ENCODE assay signal across 15 cellular contexts in the genomic region with DNA sequence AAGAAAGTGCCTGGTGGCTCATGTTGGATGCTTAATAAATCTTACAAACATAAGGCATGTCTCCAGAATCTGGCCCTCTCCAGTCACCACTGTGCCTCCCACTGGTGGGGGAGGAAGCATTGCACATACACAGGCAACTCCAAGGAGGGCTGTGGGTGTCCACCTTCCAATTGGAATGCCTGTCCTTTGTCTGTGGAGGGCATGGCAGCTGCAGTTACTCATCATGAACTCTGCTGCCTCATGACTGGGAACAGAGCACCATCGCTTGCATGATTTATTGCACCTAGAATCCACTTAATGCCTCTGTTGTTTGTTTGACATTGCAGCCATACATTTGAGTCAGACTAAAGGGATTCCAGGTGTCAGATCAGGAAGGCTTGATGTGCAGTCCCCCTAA.
DNase-seq lines count a peak whose midpoint lies in the region; ATAC-seq and TF ChIP-seq lines count a peak whose summit lies in the region.
"Had no signal": no experiment of that assay in that cellular context is flagged by ENCODE, and none has a peak within 500 bp of the region (broad histone marks: within the 10 kb centered on the region; RNA-seq: fewer than 3 reads in every experiment).

No MANE protein-coding gene starts in this region.

- ATAC-seq in stimulated activated naive B cell treated with anti-CD40 and anti-IgM and Interleukin-4, amounts not matched to agents 10 μg/mL and 1 μg/mL and 100 μg/mL, for 72 hours (replicated peaks) = peak; percentile 17 to 26
- ATAC-seq: WTC11 had no signal

- peak; percentile 58 for DNase-seq in NCI-H748 (lab: John Stamatoyannopoulos, UW; ENCODE audit: unreplicated experiment)
- DNase-seq in NCI-H748 treated with DMSO at 0.1 percent for 48 hours (lab: John Stamatoyannopoulos, UW) = no peak
- peak; percentile 78 for DNase-seq in NCI-H82 (lab: John Stamatoyannopoulos, UW)
- peak; percentile 70 for DNase-seq in fibroblast of pulmonary artery (ENCODE audit: low read depth)
- DNase-seq in stimulated activated naive B cell treated with anti-CD40 and anti-IgM and Interleukin-4, amounts not matched to agents 10 μg/mL and 1 μg/mL and 100 μg/mL, for 72 hours = no peak
- no peak for DNase-seq in NOMO-1 treated with DMSO at 0.1 percent for 48 hours (lab: John Stamatoyannopoulos, UW; ENCODE audit: unreplicated experiment)
- DNase-seq in pons (ENCODE audit: low spot score) = no peak
- no peak for DNase-seq in NCI-H1694 (lab: John Stamatoyannopoulos, UW)
- DNase-seq: ACHN; activated naive CD4-positive, alpha-beta T cell treated with anti-CD3 and anti-CD28 coated beads, Interleukin-2, amount 50 U/mL, for 16 hours; midbrain; NCI-H446 had no signal

- H3K36me3 Mint-ChIP-seq in stimulated activated naive B cell treated with anti-CD40 and anti-IgM and Interleukin-4, amounts not matched to agents 10 μg/mL and 1 μg/mL and 100 μg/mL, for 72 hours = peaks cover 10 to 13% of the 10 kb centered on the region in 2 donors
- H3K36me3 Mint-ChIP-seq: type B pancreatic cell, WTC11 had no signal

- no peaks in the 10 kb centered on the region for H3K27me3 Mint-ChIP-seq in stimulated activated naive B cell treated with anti-CD40 and anti-IgM and Interleukin-4, amounts not matched to agents 10 μg/mL and 1 μg/mL and 100 μg/mL, for 72 hours
- H3K27me3 Mint-ChIP-seq: type B pancreatic cell had no signal

- H3K9me3 Mint-ChIP-seq in stimulated activated naive B cell treated with anti-CD40 and anti-IgM and Interleukin-4, amounts not matched to agents 10 μg/mL and 1 μg/mL and 100 μg/mL, for 72 hours = peaks cover 0 to 8% of the 10 kb centered on the region in 2 donors
- H3K9me3 Mint-ChIP-seq: WTC11 had no signal

- peaks cover 24 to 34% of the 10 kb centered on the region in 2 donors for H3K4me1 Mint-ChIP-seq in stimulated activated naive B cell treated with anti-CD40 and anti-IgM and Interleukin-4, amounts not matched to agents 10 μg/mL and 1 μg/mL and 100 μg/mL, for 72 hours

- no peak overlapping the region for H3K4me3 Mint-ChIP-seq in stimulated activated naive B cell treated with anti-CD40 and anti-IgM and Interleukin-4, amounts not matched to agents 10 μg/mL and 1 μg/mL and 100 μg/mL, for 72 hours
- H3K4me3 Mint-ChIP-seq: type B pancreatic cell, WTC11 had no signal

- no peak overlapping the region for H3K27ac Mint-ChIP-seq in stimulated activated naive B cell treated with anti-CD40 and anti-IgM and Interleukin-4, amounts not matched to agents 10 μg/mL and 1 μg/mL and 100 μg/mL, for 72 hours
- H3K27ac Mint-ChIP-seq: WTC11 had no signal

- TF ChIP-seq CTCF in fibroblast of pulmonary artery (IDR thresholded peaks at IDR 0.05; ENCODE audit: low read length, missing control alignments) = no peak

- no peak overlapping the region for H3K4me3 ChIP-seq in fibroblast of pulmonary artery (replicated peaks; ENCODE audit: low read depth, low read length)
- H3K4me3 ChIP-seq: GM12878 had no signal

Comparison
In these comparisons a context has a peak if more than half of its experiments do, and no peak if none do; other contexts are left out.
1. DNase-seq: peak in NCI-H748 (single experiment), NCI-H82 (single experiment) and fibroblast of pulmonary artery (single experiment); none in NCI-H748 treated with DMSO at 0.1 percent for 48 hours (single experiment), stimulated activated naive B cell treated with anti-CD40 and anti-IgM and Interleukin-4, amounts not matched to agents 10 μg/mL and 1 μg/mL and 100 μg/mL, for 72 hours (single experiment), NOMO-1 treated with DMSO at 0.1 percent for 48 hours (single experiment), pons (single experiment) and NCI-H1694 (single experiment).